Comparison of ENCODE assay signal across 29 cellular contexts in the genomic region with DNA sequence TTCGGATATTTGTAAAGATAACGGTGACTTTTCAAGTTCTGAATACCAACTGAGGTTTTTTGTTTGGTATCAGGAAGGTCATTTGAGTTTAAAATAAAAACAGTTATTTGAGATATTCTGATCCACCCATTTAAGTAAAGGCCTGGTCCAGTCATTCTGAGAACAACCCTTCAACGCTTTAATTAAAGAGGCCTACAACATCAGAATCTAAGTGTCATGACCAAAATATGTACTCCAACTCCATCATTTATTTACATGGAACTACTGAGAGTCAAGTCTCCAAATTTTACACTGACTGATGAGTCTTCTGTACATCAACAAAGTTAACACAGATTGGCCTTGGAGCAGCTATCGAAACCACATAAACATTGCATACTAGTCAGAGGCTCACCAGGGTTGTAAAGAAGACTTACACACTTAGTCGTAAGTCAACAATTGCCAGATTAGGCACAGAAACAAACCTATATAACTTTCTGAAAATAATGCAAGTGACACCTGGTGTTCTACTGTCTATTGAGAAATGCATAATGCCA. TPM values are rescaled to one million over a fixed set of nuclear protein-coding genes. Genes with fewer than 3 reads are reported as not detected.
"Had no signal": no experiment of that assay in that cellular context is flagged by ENCODE, and none has a peak within 500 bp of the region (broad histone marks: within the 10 kb centered on the region; RNA-seq: fewer than 3 reads in every experiment).

No MANE protein-coding gene starts in this region.

- H3K4me3 Mint-ChIP-seq: activated CD4-positive, alpha-beta T cell treated with anti-CD3 and anti-CD28 coated beads, Interleukin-2, amount 10 ng/mL, durations not matched to agents 24 days and 14 days; activated CD8-positive, alpha-beta T cell treated with anti-CD3 and anti-CD28 coated beads for 36 hours; activated naive CD4-positive, alpha-beta T cell treated with anti-CD3 and anti-CD28 coated beads, Interleukin-2, amount 50 U/mL, for 24 hours; activated naive CD8-positive, alpha-beta T cell treated with anti-CD3 and anti-CD28 coated beads, Interleukin-2, amount 10 ng/mL, durations not matched to agents 7 days and 5 days; activated T-cell treated with anti-CD3 and anti-CD28 coated beads, Interleukin-2, amount 50 U/mL, for 72 hours; activated T-helper 17 cell treated with anti-CD3 and anti-CD28 coated beads, Interleukin-2, amount 50 U/mL, for 72 hours; brain; T-helper 1 cell treated with Interleukin-12 subunit alpha and Interleukin-12 subunit beta and Interleukin-4 antibody, amounts not matched to agents 30 μg/mL and 1 μg/mL, for 36 hours; T-helper 2 cell treated with Interferon-gamma antibody and Interleukin-4, amounts not matched to agents 5 μg/mL and 100 μg/mL, for 36 hours had no signal

- H3K27me3 Mint-ChIP-seq: activated CD4-positive, alpha-beta T cell treated with anti-CD3 and anti-CD28 coated beads, Interleukin-2, amount 10 ng/mL, durations not matched to agents 24 days and 14 days; activated CD8-positive, alpha-beta T cell treated with anti-CD3 and anti-CD28 coated beads for 36 hours; activated naive CD8-positive, alpha-beta T cell treated with anti-CD3 and anti-CD28 coated beads, Interleukin-2, amount 10 ng/mL, durations not matched to agents 7 days and 5 days; brain had no signal

- H3K36me3 Mint-ChIP-seq: activated naive CD4-positive, alpha-beta T cell treated with anti-CD3 and anti-CD28 coated beads, Interleukin-2, amount 50 U/mL, for 24 hours; activated naive CD8-positive, alpha-beta T cell treated with anti-CD3 and anti-CD28 coated beads, Interleukin-2, amount 10 ng/mL, durations not matched to agents 7 days and 5 days; brain had no signal

- ATAC-seq: activated CD8-positive, alpha-beta T cell treated with anti-CD3 and anti-CD28 coated beads for 36 hours; activated T-cell treated with anti-CD3 and anti-CD28 coated beads, Interleukin-2, amount 50 U/mL, for 72 hours; activated T-helper 17 cell treated with anti-CD3 and anti-CD28 coated beads, Interleukin-2, amount 50 U/mL, for 72 hours; PC-3 had no signal

- H3K27ac Mint-ChIP-seq: activated CD4-positive, alpha-beta T cell treated with anti-CD3 and anti-CD28 coated beads, Interleukin-2, amount 10 ng/mL, durations not matched to agents 24 days and 14 days; activated CD8-positive, alpha-beta T cell treated with anti-CD3 and anti-CD28 coated beads for 36 hours; activated naive CD8-positive, alpha-beta T cell treated with anti-CD3 and anti-CD28 coated beads, Interleukin-2, amount 10 ng/mL, durations not matched to agents 7 days and 5 days; activated T-cell treated with anti-CD3 and anti-CD28 coated beads, Interleukin-2, amount 50 U/mL, for 72 hours; activated T-helper 17 cell treated with anti-CD3 and anti-CD28 coated beads, Interleukin-2, amount 50 U/mL, for 72 hours; brain; T-helper 1 cell treated with Interleukin-12 subunit alpha and Interleukin-12 subunit beta and Interleukin-4 antibody, amounts not matched to agents 30 μg/mL and 1 μg/mL, for 36 hours; T-helper 2 cell treated with Interferon-gamma antibody and Interleukin-4, amounts not matched to agents 5 μg/mL and 100 μg/mL, for 36 hours had no signal

- H3K27ac ChIP-seq: Peyer's patch, SJSA1 had no signal

- H3K9me3 ChIP-seq: Peyer's patch, SJSA1, SK-N-SH had no signal

- H3K36me3 ChIP-seq: Peyer's patch, SJSA1 had no signal

- H3K4me1 Mint-ChIP-seq: activated CD4-positive, alpha-beta T cell treated with anti-CD3 and anti-CD28 coated beads, Interleukin-2, amount 10 ng/mL, durations not matched to agents 24 days and 14 days; activated naive CD4-positive, alpha-beta T cell treated with anti-CD3 and anti-CD28 coated beads, Interleukin-2, amount 50 U/mL, for 24 hours; activated naive CD8-positive, alpha-beta T cell treated with anti-CD3 and anti-CD28 coated beads, Interleukin-2, amount 10 ng/mL, durations not matched to agents 7 days and 5 days; activated T-helper 17 cell treated with anti-CD3 and anti-CD28 coated beads, Interleukin-2, amount 50 U/mL, for 72 hours; brain had no signal

- DNase-seq: activated CD4-positive, alpha-beta T cell treated with anti-CD3 and anti-CD28 coated beads, Interleukin-2, amount 10 ng/mL, durations not matched to agents 24 days and 14 days; activated CD4-positive, alpha-beta T cell treated with anti-CD3 and anti-CD28 coated beads, Interleukin-2, amount 50 U/mL, for 4 hours; activated CD8-positive, alpha-beta T cell treated with anti-CD3 and anti-CD28 coated beads for 36 hours; activated effector memory CD4-positive, alpha-beta T cell treated with anti-CD3 and anti-CD28 coated beads, Interleukin-2, amount 50 U/mL, for 16 hours; activated naive CD4-positive, alpha-beta T cell treated with Interleukin-2 at 50 U/mL for 16 hours; activated naive CD8-positive, alpha-beta T cell treated with anti-CD3 and anti-CD28 coated beads, Interleukin-2, amount 10 ng/mL, durations not matched to agents 7 days and 5 days; activated T-cell treated with anti-CD3 and anti-CD28 coated beads, Interleukin-2, amount 50 U/mL, for 1 hour; activated T-cell treated with anti-CD3 and anti-CD28 coated beads, Interleukin-2, amount 50 U/mL, for 72 hours; central memory CD4-positive, alpha-beta T cell; Karpas-422; NCI-H1436 treated with DMSO at 0.1 percent for 48 hours; NCI-H1694 treated with DMSO at 0.1 percent for 48 hours; NCI-H2029; NCI-H510A; NCI-H526; NCI-H748 treated with DMSO at 0.1 percent for 48 hours; NK-92 treated with Interleukin-12 subunit alpha and Interleukin-12 subunit beta, amount 100 ng/mL, for 24 hours; PC-3; Peyer's patch; RPMI8226; SHP77 treated with DMSO at 0.1 percent for 48 hours; SK-N-SH had no signal

- H3K4me1 ChIP-seq: Peyer's patch had no signal

- H3K9me3 Mint-ChIP-seq: activated CD4-positive, alpha-beta T cell treated with anti-CD3 and anti-CD28 coated beads, Interleukin-2, amount 10 ng/mL, durations not matched to agents 24 days and 14 days; activated CD8-positive, alpha-beta T cell treated with anti-CD3 and anti-CD28 coated beads for 36 hours; activated naive CD4-positive, alpha-beta T cell treated with anti-CD3 and anti-CD28 coated beads, Interleukin-2, amount 50 U/mL, for 24 hours; activated naive CD8-positive, alpha-beta T cell treated with anti-CD3 and anti-CD28 coated beads, Interleukin-2, amount 10 ng/mL, durations not matched to agents 7 days and 5 days; activated T-cell treated with anti-CD3 and anti-CD28 coated beads, Interleukin-2, amount 50 U/mL, for 72 hours; activated T-helper 17 cell treated with anti-CD3 and anti-CD28 coated beads, Interleukin-2, amount 50 U/mL, for 72 hours; brain; T-helper 1 cell treated with Interleukin-12 subunit alpha and Interleukin-12 subunit beta and Interleukin-4 antibody, amounts not matched to agents 30 μg/mL and 1 μg/mL, for 36 hours; T-helper 2 cell treated with Interferon-gamma antibody and Interleukin-4, amounts not matched to agents 5 μg/mL and 100 μg/mL, for 36 hours had no signal

- H3K27me3 ChIP-seq: Peyer's patch, SJSA1 had no signal

- H3K4me3 ChIP-seq: Peyer's patch, SJSA1 had no signal

RNA-seq across cellular contexts. Expression of a gene that starts 37.1 kb away (rescaled TPM):
- total RNA-seq: activated CD4-positive, alpha-beta T cell treated with anti-CD3 and anti-CD28 coated beads, Interleukin-2, amount 10 ng/mL, durations not matched to agents 24 days and 14 days; activated CD8-positive, alpha-beta memory T cell treated with anti-CD3 and anti-CD28 coated beads for 36 hours; activated CD8-positive, alpha-beta T cell treated with anti-CD3 and anti-CD28 coated beads for 36 hours; activated naive CD8-positive, alpha-beta T cell treated with anti-CD3 and anti-CD28 coated beads, Interleukin-2, amount 10 ng/mL, durations not matched to agents 7 days and 5 days; activated T-cell treated with anti-CD3 and anti-CD28 coated beads, Interleukin-2, amount 50 U/mL, for 72 hours; activated T-helper 17 cell treated with anti-CD3 and anti-CD28 coated beads, Interleukin-2, amount 50 U/mL, for 72 hours; PC-3 had no signal
- polyA plus RNA-seq: SK-N-SH had no signal
